In genomic region chr14:65637780-65638179, GRCh38 we compare ENCODE assay signal across 9 cellular contexts.
A peak's percentile ranks its signal among the peaks of the same experiment; 100 is the strongest.
DNase-seq lines count a peak whose midpoint lies in the region; ATAC-seq, FAIRE-seq and TF ChIP-seq lines count a peak whose summit lies in the region.
"Had no signal": no experiment of that assay in that cellular context is flagged by ENCODE, and none has a peak within 500 bp of the region (broad histone marks: within the 10 kb centered on the region; RNA-seq: fewer than 3 reads in every experiment).

No MANE protein-coding gene starts in this region.

- no peak overlapping the region for H3K4me3 Mint-ChIP-seq in T-helper 2 cell treated with Interferon-gamma antibody and Interleukin-4, amounts not matched to agents 5 μg/mL and 100 μg/mL, for 36 hours

- no peak overlapping the region for H3K27ac ChIP-seq in keratinocyte (ENCODE audit: control insufficient read depth, insufficient read depth, low read length)

- no peak overlapping the region for H2AFZ ChIP-seq in keratinocyte (ENCODE audit: control insufficient read depth, low read length)

- H3K36me3 ChIP-seq in keratinocyte (ENCODE audit: control insufficient read depth in 2 of 2, extremely low read depth in 1 of 2, insufficient read depth in 2 of 2, low read length in 2 of 2), result no peaks in the 10 kb centered on the region

- peak; percentile 83 for FAIRE-seq in keratinocyte (lab: Jason Lieb, UNC)
- FAIRE-seq: endothelial cell of umbilical vein had no signal

- H3K4me3 ChIP-seq in keratinocyte (ENCODE audit: control insufficient read depth in 2 of 3, extremely low read depth in 1 of 3, insufficient read depth in 2 of 3, low read depth in 1 of 3, low read length in 3 of 3), result no peak overlapping the region

- H3K4me1 ChIP-seq in keratinocyte (ENCODE audit: control insufficient read depth, extremely low read depth, insufficient read depth, low read length), result peaks cover 8% of the 10 kb centered on the region

- DNase-seq in T-helper 2 cell treated with Interferon-gamma antibody and Interleukin-4, amounts not matched to agents 5 μg/mL and 100 μg/mL, for 36 hours (ENCODE audit: low spot score), result peak; percentile 62
- no peak for DNase-seq in keratinocyte (ENCODE audit: low read depth, low spot score)
- no peak for DNase-seq in DMS53 treated with DMSO at 0.1 percent for 48 hours (lab: John Stamatoyannopoulos, UW; ENCODE audit: unreplicated experiment)
- no peak for DNase-seq in NCI-H2029 (lab: John Stamatoyannopoulos, UW)

- H3K27ac Mint-ChIP-seq in T-helper 2 cell treated with Interferon-gamma antibody and Interleukin-4, amounts not matched to agents 5 μg/mL and 100 μg/mL, for 36 hours, result peak overlapping the region; percentile 8

- no peak overlapping the region for H3K9ac ChIP-seq in keratinocyte (ENCODE audit: control insufficient read depth, extremely low read depth, insufficient read depth, low read length)

- H4K20me1 ChIP-seq in keratinocyte (ENCODE audit: control insufficient read depth, extremely low read depth, insufficient read depth, low read length), result no peaks in the 10 kb centered on the region

- H3K27me3 ChIP-seq in keratinocyte (ENCODE audit: control insufficient read depth, extremely low read depth, insufficient read depth, low read length), result no peaks in the 10 kb centered on the region

- peaks cover 19% of the 10 kb centered on the region for H3K9me3 Mint-ChIP-seq in T-helper 2 cell treated with Interferon-gamma antibody and Interleukin-4, amounts not matched to agents 5 μg/mL and 100 μg/mL, for 36 hours

- no peak for TF ChIP-seq CTCF in keratinocyte (optimal IDR thresholded peaks at IDR 0.05 in 1 of 3, IDR thresholded peaks at IDR 0.05 in 1 of 3, conservative IDR thresholded peaks at IDR 0.05 in 1 of 3; ENCODE audit: extremely low read depth in 1 of 3, insufficient read depth in 2 of 3, low read length in 3 of 3)

- no peaks in the 10 kb centered on the region for H3K27me3 Mint-ChIP-seq in T-helper 2 cell treated with Interferon-gamma antibody and Interleukin-4, amounts not matched to agents 5 μg/mL and 100 μg/mL, for 36 hours (ENCODE audit: low read depth)

- ATAC-seq in GM18502 (IDR thresholded peaks at IDR 0.05; ENCODE audit: poor library complexity, unreplicated experiment), result peak; percentile 91
- peak; percentile 88 for ATAC-seq in HG02798 (IDR thresholded peaks at IDR 0.05; ENCODE audit: poor library complexity, unreplicated experiment)
- no peak for ATAC-seq in GM21825 (IDR thresholded peaks at IDR 0.05; ENCODE audit: unreplicated experiment)
- ATAC-seq in HG03097 (IDR thresholded peaks at IDR 0.05; ENCODE audit: low FRiP score, unreplicated experiment), result no peak

- dilution Hi-C loops in keratinocyte (cut with MboI; ENCODE audit: extremely low pct_ligation_motif_present, low sequenced_read_pairs), result no loop called here

- H3K79me2 ChIP-seq in keratinocyte (ENCODE audit: control insufficient read depth, insufficient read depth, low read length), result no peaks in the 10 kb centered on the region

- H3K4me2 ChIP-seq in keratinocyte (ENCODE audit: control insufficient read depth, extremely low read depth, insufficient read depth, low read depth, low read length), result no peak overlapping the region

- H3K9me3 ChIP-seq in keratinocyte (ENCODE audit: control insufficient read depth, low read depth, low read length), result no peaks in the 10 kb centered on the region

- peaks cover 23% of the 10 kb centered on the region for H3K4me1 Mint-ChIP-seq in T-helper 2 cell treated with Interferon-gamma antibody and Interleukin-4, amounts not matched to agents 5 μg/mL and 100 μg/mL, for 36 hours (ENCODE audit: low read depth)

- H3K9me1 ChIP-seq in keratinocyte (ENCODE audit: control insufficient read depth, extremely low read depth, insufficient read depth, low read length), result no peaks in the 10 kb centered on the region

- peaks cover 58% of the 10 kb centered on the region for H3K36me3 Mint-ChIP-seq in T-helper 2 cell treated with Interferon-gamma antibody and Interleukin-4, amounts not matched to agents 5 μg/mL and 100 μg/mL, for 36 hours (ENCODE audit: low read depth)

Comparison
In these comparisons a context has a peak if more than half of its experiments do, and no peak if none do; other contexts are left out.
1. ATAC-seq: peak in GM18502 (single experiment) and HG02798 (single experiment); none in GM21825 (single experiment) and HG03097 (single experiment).